In genomic region chr6:41502607-41503434, GRCh38 we compare ENCODE assay signal across 11 cellular contexts. TPM values are rescaled to one million over a fixed set of nuclear protein-coding genes. Genes with fewer than 3 reads are reported as not detected.
DNase-seq lines count a peak whose midpoint lies in the region; ATAC-seq and TF ChIP-seq lines count a peak whose summit lies in the region.
"Had no signal": no experiment of that assay in that cellular context is flagged by ENCODE, and none has a peak within 500 bp of the region (broad histone marks: within the 10 kb centered on the region; RNA-seq: fewer than 3 reads in every experiment).

No MANE protein-coding gene starts in this region.

- H3K27ac ChIP-seq in ectodermal cell (ENCODE audit: insufficient read depth, low read depth, low read length, poor library complexity, severe bottlenecking) = no peak overlapping the region
- no peak overlapping the region for H3K27ac ChIP-seq in mesodermal cell (ENCODE audit: low read depth, low read length, severe bottlenecking)
- H3K27ac ChIP-seq: foreskin keratinocyte had no signal

- H3K4me1 Mint-ChIP-seq in type B pancreatic cell (ENCODE audit: unreplicated experiment) = peaks cover 34% of the 10 kb centered on the region
- peaks cover 20% of the 10 kb centered on the region in 2 donors for H3K4me1 Mint-ChIP-seq in effector memory CD8-positive, alpha-beta T cell (ENCODE audit: low read depth in 2 of 2)

- DNase-seq in NOMO-1 treated with DMSO at 0.1 percent for 48 hours (lab: John Stamatoyannopoulos, UW; ENCODE audit: unreplicated experiment) = peak; percentile 5
- no peak for DNase-seq in NOMO-1 (lab: John Stamatoyannopoulos, UW; ENCODE audit: unreplicated experiment in 2 of 2)
- no peak for DNase-seq in type B pancreatic cell (ENCODE audit: extremely low spot score, unreplicated experiment)
- DNase-seq in Kasumi-1 (lab: John Stamatoyannopoulos, UW) = no peak
- DNase-seq in NCI-H1092 (lab: John Stamatoyannopoulos, UW) = no peak
- no peak for DNase-seq in effector memory CD8-positive, alpha-beta T cell
- DNase-seq: foreskin keratinocyte, NCI-H510A, T-helper 1 cell had no signal

- H3K27me3 Mint-ChIP-seq in type B pancreatic cell = peaks cover 38% of the 10 kb centered on the region
- H3K27me3 Mint-ChIP-seq in effector memory CD8-positive, alpha-beta T cell = peaks cover 52 to 84% of the 10 kb centered on the region in 2 donors

- H3K4me3 Mint-ChIP-seq in type B pancreatic cell = peak overlapping the region; percentile 81
- H3K4me3 Mint-ChIP-seq in effector memory CD8-positive, alpha-beta T cell = peak overlapping the region in 1 of 2 donors; percentile 37

- H3K4me1 ChIP-seq in ectodermal cell (ENCODE audit: control insufficient read depth, insufficient read depth, low read length) = peaks cover 27% of the 10 kb centered on the region
- peaks cover 18% of the 10 kb centered on the region for H3K4me1 ChIP-seq in mesodermal cell (ENCODE audit: control insufficient read depth, insufficient read depth, low read length, poor library complexity, severe bottlenecking)
- H3K4me1 ChIP-seq: foreskin keratinocyte had no signal

- H3K27me3 ChIP-seq in ectodermal cell (ENCODE audit: control insufficient read depth, insufficient read depth, low read length, poor library complexity, severe bottlenecking) = peaks cover 71% of the 10 kb centered on the region

- H3K36me3 ChIP-seq in ectodermal cell (ENCODE audit: control insufficient read depth, insufficient read depth, low read length) = no peaks in the 10 kb centered on the region
- no peaks in the 10 kb centered on the region for H3K36me3 ChIP-seq in mesodermal cell (ENCODE audit: control insufficient read depth, insufficient read depth, low read length)

- 7 to 9% methylated on average over 30 of the region's 30 CpGs for WGBS in ectodermal cell, 2 experiments
- 10 to 17% methylated on average over 18 to 25 of the region's 30 CpGs for WGBS in mesodermal cell (ENCODE audit: insufficient coverage in 2 of 2), 2 experiments

- H3K9me3 Mint-ChIP-seq in type B pancreatic cell = no peaks in the 10 kb centered on the region
- no peaks in the 10 kb centered on the region for H3K9me3 Mint-ChIP-seq in effector memory CD8-positive, alpha-beta T cell

- H3K9me3 ChIP-seq in ectodermal cell (ENCODE audit: control insufficient read depth, low read length) = no peaks in the 10 kb centered on the region
- no peaks in the 10 kb centered on the region for H3K9me3 ChIP-seq in mesodermal cell (ENCODE audit: control insufficient read depth, low read length)

- H3K4me3 ChIP-seq in ectodermal cell (ENCODE audit: insufficient read depth, low read depth, low read length) (peak overlapping the region; percentile 20), mesodermal cell (ENCODE audit: extremely low read depth, insufficient read depth, low read length, poor library complexity, severe bottlenecking) (peak overlapping the region; percentile 16)

- H3K36me3 Mint-ChIP-seq in type B pancreatic cell = no peaks in the 10 kb centered on the region
- H3K36me3 Mint-ChIP-seq in effector memory CD8-positive, alpha-beta T cell (ENCODE audit: insufficient read depth) = no peaks in the 10 kb centered on the region

- ATAC-seq in effector memory CD8-positive, alpha-beta T cell (replicated peaks) = no peak

- H3K27ac Mint-ChIP-seq in type B pancreatic cell = peak overlapping the region; percentile 70
- no peak overlapping the region for H3K27ac Mint-ChIP-seq in effector memory CD8-positive, alpha-beta T cell

- no peak for TF ChIP-seq CTCF in type B pancreatic cell (conservative IDR thresholded peaks at IDR 0.05)

RNA-seq across cellular contexts. Expression of gene FOXP4, which starts 43.4 kb away (rescaled TPM):
- polyA plus RNA-seq in ectodermal cell (2013, experiment 1 of 4) = 41.3 TPM
- polyA plus RNA-seq in ectodermal cell (2013, experiment 2 of 4) = 38.5 TPM
- 34.5 TPM for polyA plus RNA-seq in ectodermal cell (2013, experiment 3 of 4)
- polyA plus RNA-seq in ectodermal cell (2013, experiment 4 of 4) = 37.6 TPM
- polyA plus RNA-seq in mesodermal cell (2013, experiment 1 of 2) = 26.7 TPM
- polyA plus RNA-seq in mesodermal cell (2013, experiment 2 of 2) = 25.3 TPM
- 62.2 and 100 TPM in 2 replicates for total RNA-seq in type B pancreatic cell (ENCODE audit: low replicate concordance)
